ENCODE assay signal across 16 cellular contexts in the genomic region with DNA sequence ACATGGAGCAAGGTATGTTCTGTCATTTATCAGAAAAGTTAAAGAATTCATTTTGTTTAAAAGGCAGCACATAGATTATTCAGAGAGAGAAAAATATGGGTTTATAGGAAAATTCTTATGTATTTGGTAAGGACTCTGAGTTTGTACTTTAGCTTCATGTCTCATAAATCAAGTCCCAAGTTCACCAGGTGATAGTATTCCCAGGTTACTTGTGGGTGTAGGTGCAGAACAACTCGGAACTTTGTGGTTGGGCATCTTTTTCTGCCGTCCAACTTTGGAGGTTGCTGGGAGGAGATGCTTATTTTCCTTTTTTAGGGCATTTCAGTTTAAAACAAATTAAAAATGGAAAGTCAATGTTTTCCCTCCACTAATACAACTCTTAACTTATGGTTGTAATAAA.
"Had no signal": no experiment of that assay in that cellular context is flagged by ENCODE, and none has a peak within 500 bp of the region (broad histone marks: within the 10 kb centered on the region; RNA-seq: fewer than 3 reads in every experiment).

No MANE protein-coding gene starts in this region.

- ATAC-seq: activated T-cell treated with anti-CD3 and anti-CD28 coated beads, Interleukin-2, amount 50 U/mL, for 72 hours had no signal

- H3K9me3 Mint-ChIP-seq: T-helper 1 cell treated with Interleukin-12 subunit alpha and Interleukin-12 subunit beta and Interleukin-4 antibody, amounts not matched to agents 30 μg/mL and 1 μg/mL, for 36 hours had no signal

- H3K27ac ChIP-seq: lower lobe of right lung, WERI-Rb-1 had no signal

- H3K4me3 ChIP-seq: lower lobe of right lung had no signal

- H3K9me3 ChIP-seq: lower lobe of right lung had no signal

- H3K27ac Mint-ChIP-seq: activated T-cell treated with anti-CD3 and anti-CD28 coated beads, Interleukin-2, amount 50 U/mL, for 72 hours; T-helper 1 cell treated with Interleukin-12 subunit alpha and Interleukin-12 subunit beta and Interleukin-4 antibody, amounts not matched to agents 30 μg/mL and 1 μg/mL, for 36 hours had no signal

- H3K4me3 Mint-ChIP-seq: activated T-cell treated with anti-CD3 and anti-CD28 coated beads, Interleukin-2, amount 50 U/mL, for 72 hours; nephron; T-helper 1 cell treated with Interleukin-12 subunit alpha and Interleukin-12 subunit beta and Interleukin-4 antibody, amounts not matched to agents 30 μg/mL and 1 μg/mL, for 36 hours had no signal

- H3K36me3 ChIP-seq: lower lobe of right lung had no signal

- DNase-seq: activated CD4-positive, alpha-beta T cell treated with anti-CD3 and anti-CD28 coated beads for 1 hour; activated effector memory CD4-positive, alpha-beta T cell treated with anti-CD3 and anti-CD28 coated beads, Interleukin-2, amount 50 U/mL, for 16 hours; activated naive CD4-positive, alpha-beta T cell treated with anti-CD3 and anti-CD28 coated beads, Interleukin-2, amount 50 U/mL, for 16 hours; activated T-cell treated with anti-CD3 and anti-CD28 coated beads, Interleukin-2, amount 50 U/mL, for 72 hours; dermis blood vessel endothelial cell; foreskin melanocyte; kidney glomerular epithelial cell; lower lobe of right lung; retina; stimulated activated CD4-positive, alpha-beta T cell treated with anti-CD3 and anti-CD28 coated beads, Interleukin-2, amount 100 ng/mL, for 24 hours; stimulated activated naive CD4-positive, alpha-beta T cell treated with Interleukin-2 at 50 U/mL for 16 hours; trophoblast cell; WERI-Rb-1 had no signal

- FAIRE-seq: astrocyte had no signal
